In genomic region chr6:87589693-87590416, GRCh38 we compare ENCODE assay signal across 8 cellular contexts. TPM values are rescaled to one million over a fixed set of nuclear protein-coding genes. Genes with fewer than 3 reads are reported as not detected.
DNase-seq lines count a peak whose midpoint lies in the region; ATAC-seq and TF ChIP-seq lines count a peak whose summit lies in the region.

TSS of gene ORC3 (plus strand) at chr6:87590135. CDS start at chr6:87590169, 34 bp downstream.
A gene with protein sequence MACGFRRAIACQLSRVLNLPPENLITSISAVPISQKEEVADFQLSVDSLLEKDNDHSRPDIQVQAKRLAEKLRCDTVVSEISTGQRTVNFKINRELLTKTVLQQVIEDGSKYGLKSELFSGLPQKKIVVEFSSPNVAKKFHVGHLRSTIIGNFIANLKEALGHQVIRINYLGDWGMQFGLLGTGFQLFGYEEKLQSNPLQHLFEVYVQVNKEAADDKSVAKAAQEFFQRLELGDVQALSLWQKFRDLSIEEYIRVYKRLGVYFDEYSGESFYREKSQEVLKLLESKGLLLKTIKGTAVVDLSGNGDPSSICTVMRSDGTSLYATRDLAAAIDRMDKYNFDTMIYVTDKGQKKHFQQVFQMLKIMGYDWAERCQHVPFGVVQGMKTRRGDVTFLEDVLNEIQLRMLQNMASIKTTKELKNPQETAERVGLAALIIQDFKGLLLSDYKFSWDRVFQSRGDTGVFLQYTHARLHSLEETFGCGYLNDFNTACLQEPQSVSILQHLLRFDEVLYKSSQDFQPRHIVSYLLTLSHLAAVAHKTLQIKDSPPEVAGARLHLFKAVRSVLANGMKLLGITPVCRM (minus strand): TSS chr6:87589987. CDS start chr6:87589957, 30 bp downstream.

- H3K4me3 Mint-ChIP-seq in naive B cell = peak within 1 kb of the TSS; percentile 95 to 100 (median 96)
- peak within 1 kb of the TSS; percentile 85 for H3K4me3 Mint-ChIP-seq in stimulated activated memory B cell treated with anti-CD40 and anti-IgM and Interleukin-4, amounts not matched to agents 10 μg/mL and 1 μg/mL and 100 μg/mL, for 72 hours

- no peaks in the 10 kb centered on the region for H3K9me3 ChIP-seq in Karpas-422 (ENCODE audit: low read length)
- H3K9me3 ChIP-seq in esophagus squamous epithelium = no peaks in the 10 kb centered on the region

- DNase-seq in DMS79 treated with DMSO at 0.1 percent for 48 hours (lab: John Stamatoyannopoulos, UW) = peak; percentile 90
- DNase-seq in Karpas-422 = peak; percentile 98
- peak; percentile 96 for DNase-seq in RKO (ENCODE audit: low spot score)
- peak; percentile 90 for DNase-seq in activated T-helper 1 cell treated with Interleukin-2 at 50 U/mL for 16 hours (ENCODE audit: low read depth)
- DNase-seq in esophagus squamous epithelium (lab: John Stamatoyannopoulos, UW) = peak; percentile 88
- DNase-seq in naive B cell = peak; percentile 92

- 0% methylated on average over 9 of the region's 49 CpGs for WGBS in esophagus squamous epithelium, 2 donors

- H3K79me2 ChIP-seq in Karpas-422 (ENCODE audit: low read length) = peaks cover 93% of the 10 kb centered on the region

- no peaks in the 10 kb centered on the region for H3K9me2 ChIP-seq in Karpas-422 (replicated peaks; ENCODE audit: insufficient read depth, low read length)

- 0 out of 2 replicates have a peak, but pooled peaks cover 5% of the 10 kb centered on the region for H4K20me1 ChIP-seq in Karpas-422 (ENCODE audit: insufficient read depth, low read depth, low read length)

- H3K4me1 Mint-ChIP-seq in naive B cell = peaks cover 33 to 70% (median 64%) of the 10 kb centered on the region in 3 donors
- H3K4me1 Mint-ChIP-seq in stimulated activated memory B cell treated with anti-CD40 and anti-IgM and Interleukin-4, amounts not matched to agents 10 μg/mL and 1 μg/mL and 100 μg/mL, for 72 hours = peaks cover 61% of the 10 kb centered on the region

- intact Hi-C loops in esophagus squamous epithelium (cut with DNase I) = no loop called here

- H2AFZ ChIP-seq in Karpas-422 (ENCODE audit: low read length) = peak within 1 kb of the TSS; percentile 68; the same call in 1 of the 2 replicates

- H3K4me1 ChIP-seq in Karpas-422 (ENCODE audit: low read length) (peaks cover 32% of the 10 kb centered on the region), esophagus squamous epithelium (peaks cover 6 to 59% (median 29%) of the 10 kb centered on the region in 3 donors)

- peaks cover 21% of the 10 kb centered on the region for H3K36me3 ChIP-seq in Karpas-422 (ENCODE audit: insufficient read depth, low read length)
- H3K36me3 ChIP-seq in esophagus squamous epithelium = peaks cover 0 to 22% (median 0%) of the 10 kb centered on the region in 3 donors

- H3K27ac Mint-ChIP-seq in naive B cell = peak within 1 kb of the TSS; percentile 92 to 99 (median 96)
- peak within 1 kb of the TSS; percentile 89 for H3K27ac Mint-ChIP-seq in stimulated activated memory B cell treated with anti-CD40 and anti-IgM and Interleukin-4, amounts not matched to agents 10 μg/mL and 1 μg/mL and 100 μg/mL, for 72 hours

- H3K27ac ChIP-seq in Karpas-422 (ENCODE audit: low read length) = peak within 1 kb of the TSS; percentile 10; the same call in 1 of the 2 replicates
- peak within 1 kb of the TSS; percentile 84 to 93 (median 90) for H3K27ac ChIP-seq in esophagus squamous epithelium

- TF ChIP-seq POLR2A in esophagus squamous epithelium (IDR thresholded peaks at IDR 0.05) = peak in 3 of 4 donors; percentile 41 to 88 (median 84)

- no peak for TF ChIP-seq CTCF in esophagus squamous epithelium (IDR thresholded peaks at IDR 0.05)

- peaks cover 0 to 4% of the 10 kb centered on the region in 2 donors for H3K36me3 Mint-ChIP-seq in naive B cell
- H3K36me3 Mint-ChIP-seq in stimulated activated memory B cell treated with anti-CD40 and anti-IgM and Interleukin-4, amounts not matched to agents 10 μg/mL and 1 μg/mL and 100 μg/mL, for 72 hours = peaks cover 10% of the 10 kb centered on the region

- peak within 1 kb of the TSS; percentile 91 for H3K4me3 ChIP-seq in Karpas-422 (ENCODE audit: low read length)
- peak within 1 kb of the TSS; percentile 64 to 94 (median 78) for H3K4me3 ChIP-seq in esophagus squamous epithelium

- no peaks in the 10 kb centered on the region for H3K27me3 Mint-ChIP-seq in naive B cell
- H3K27me3 Mint-ChIP-seq in stimulated activated memory B cell treated with anti-CD40 and anti-IgM and Interleukin-4, amounts not matched to agents 10 μg/mL and 1 μg/mL and 100 μg/mL, for 72 hours = no peaks in the 10 kb centered on the region

- H3K27me3 ChIP-seq in Karpas-422 (ENCODE audit: low read length) (no peaks in the 10 kb centered on the region), esophagus squamous epithelium (no peaks in the 10 kb centered on the region)

- peak within 1 kb of the TSS; percentile 85 for H3K9ac ChIP-seq in Karpas-422 (ENCODE audit: low read length)

- ATAC-seq in GM21825 (IDR thresholded peaks at IDR 0.05; ENCODE audit: unreplicated experiment) (peak; percentile 99), naive B cell (ENCODE audit: low read depth in 2 of 2) (peak; percentile 99)
- ATAC-seq in stimulated activated memory B cell treated with anti-CD40 and anti-IgM and Interleukin-4, amounts not matched to agents 10 μg/mL and 1 μg/mL and 100 μg/mL, for 72 hours = peak; percentile 100

- peak within 1 kb of the TSS; percentile 87 for H3K4me2 ChIP-seq in Karpas-422 (ENCODE audit: low read depth, low read length, poor library complexity, severe bottlenecking)

- H3K9me3 Mint-ChIP-seq in naive B cell = no peaks in the 10 kb centered on the region
- H3K9me3 Mint-ChIP-seq in stimulated activated memory B cell treated with anti-CD40 and anti-IgM and Interleukin-4, amounts not matched to agents 10 μg/mL and 1 μg/mL and 100 μg/mL, for 72 hours = no peaks in the 10 kb centered on the region

RNA-seq across cellular contexts. Expression of gene ORC3, which starts in this region (rescaled TPM):
- 21.1 and 50.9 TPM in 2 replicates for total RNA-seq in Karpas-422 (2014; rRNA removed; shearing (Covaris generic); ENCODE audit: low replicate concordance)
- total RNA-seq in esophagus squamous epithelium = 10 to 100 TPM in 3 of 4 donors, 1 to 10 TPM in 1; 8.6 to 15.4 (median 12.7) TPM
- 10 to 100 TPM; 34.4 to 68.4 (median 38.8) TPM for polyA plus RNA-seq in naive B cell (ENCODE audit: low read depth in 6 of 6)

RNA-seq across cellular contexts. Expression of the second gene that starts in this region (rescaled TPM):
- 15.9 and 27.7 TPM in 2 replicates for total RNA-seq in Karpas-422 (2014; rRNA removed; shearing (Covaris generic); ENCODE audit: low replicate concordance)
- 10 to 100 TPM in 3 of 4 donors, 1 to 10 TPM in 1; 9.6 to 24.1 (median 21.9) TPM for total RNA-seq in esophagus squamous epithelium
- polyA plus RNA-seq in naive B cell (ENCODE audit: low read depth in 6 of 6) = 10 to 100 TPM; 11.7 to 32.8 (median 25.3) TPM

Comparison
In these comparisons a context has a peak if more than half of its experiments do, and no peak if none do; other contexts are left out.
1. Peak in every context shown above with its lines: DNase-seq, ATAC-seq, H3K4me3 ChIP-seq and H3K27ac ChIP-seq.